ENCODE assay signal across 18 cellular contexts in the genomic region with DNA sequence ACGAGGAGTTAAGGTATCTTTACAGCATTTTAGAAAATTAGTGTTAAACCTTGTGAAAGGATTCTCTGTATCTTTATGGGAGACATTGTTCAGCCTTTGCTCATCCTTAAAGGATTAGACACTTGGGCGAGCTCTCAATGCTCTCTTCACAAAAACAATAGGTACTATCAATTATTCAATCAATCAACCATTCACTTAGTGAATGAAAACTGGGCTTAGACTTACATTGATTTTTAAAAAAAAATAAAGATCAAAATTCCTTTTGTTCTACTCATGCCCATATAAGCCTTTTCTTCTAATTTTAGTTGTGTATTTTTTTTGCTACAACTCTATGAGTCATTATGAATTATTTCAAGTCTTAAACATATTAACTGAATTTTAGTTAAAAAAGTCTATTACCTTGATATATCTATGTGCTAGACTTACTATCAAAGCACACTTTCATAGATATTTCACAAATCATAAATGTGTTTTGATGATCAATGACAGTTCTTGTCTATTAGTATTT.
DNase-seq lines count a peak whose midpoint lies in the region; ATAC-seq and TF ChIP-seq lines count a peak whose summit lies in the region.
"Had no signal": no experiment of that assay in that cellular context is flagged by ENCODE, and none has a peak within 500 bp of the region (broad histone marks: within the 10 kb centered on the region; RNA-seq: fewer than 3 reads in every experiment).

No MANE protein-coding gene starts in this region.

- H4K5ac ChIP-seq in IMR-90 (ENCODE audit: low read depth, low read length): no peak overlapping the region

- WGBS in IMR-90 (ENCODE audit: extremely low coverage in 2 of 2, insufficient read length in 1 of 2), 2 experiments: no CpG with 5 or more reads among the region's 2 CpGs

- 0 out of 4 replicates have a peak, but pooled peaks cover 0 to 3% of the 10 kb centered on the region in 2 experiments for H3K79me1 ChIP-seq in IMR-90 (ENCODE audit: low read depth in 1 of 2, low read length in 2 of 2)

- 0 out of 2 replicates have a peak overlapping the region, but pooled peaks have one; percentile 32 for H2BK20ac ChIP-seq in IMR-90 (ENCODE audit: low read depth, low read length)

- no peak overlapping the region for H4K91ac ChIP-seq in IMR-90 (ENCODE audit: insufficient read depth, low read depth, low read length)

- H3K9ac ChIP-seq in IMR-90 (ENCODE audit: low read depth, low read length): no peak overlapping the region

- no peak overlapping the region; the same call in 1 of the 2 replicates for H2AK5ac ChIP-seq in IMR-90 (ENCODE audit: low read depth, low read length)

- H3K27me3 ChIP-seq in IMR-90 (ENCODE audit: control insufficient read depth, insufficient read depth, low read length) (no peaks in the 10 kb centered on the region), osteoblast (ENCODE audit: insufficient read depth, low read length) (no peaks in the 10 kb centered on the region)
- H3K27me3 ChIP-seq: SJSA1 had no signal

- peak overlapping the region; percentile 33; the same call in 1 of the 2 replicates for H2BK120ac ChIP-seq in IMR-90 (ENCODE audit: low read depth, low read length)

- H3K79me2 ChIP-seq in osteoblast (ENCODE audit: insufficient read depth, low read length): no peaks in the 10 kb centered on the region

- ATAC-seq in IMR-90 (ENCODE audit: low read depth): peak; percentile 57
- no peak for ATAC-seq in GM21390 (IDR thresholded peaks at IDR 0.05; ENCODE audit: unreplicated experiment)
- ATAC-seq: GM12878, T-cell had no signal

- in situ Hi-C loops in IMR-90 (cut with MboI; ENCODE audit: low sequenced_read_pairs): no loop called here

- H3K23ac ChIP-seq in IMR-90 (ENCODE audit: low read depth, low read length): no peak overlapping the region

- peak overlapping the region; percentile 55; the same call in 1 of the 2 replicates for H3K4me2 ChIP-seq in IMR-90 (ENCODE audit: low read depth, low read length)
- H3K4me2 ChIP-seq in osteoblast (ENCODE audit: insufficient read depth, low read length): peak overlapping the region; percentile 9

- dilution Hi-C loops in IMR-90 (cut with HindIII; ENCODE audit: low sequenced_read_pairs, unreplicated experiment): no loop called here

- POLR2A ChIA-PET in IMR-90 (lab: Charles Lee; ENCODE audit: unreplicated experiment): no interaction called here

- H3K9me3 ChIP-seq in IMR-90 (ENCODE audit: control insufficient read depth, insufficient read depth, low read length): no peaks in the 10 kb centered on the region
- H3K9me3 ChIP-seq in osteoblast (ENCODE audit: low read depth, low read length): no peaks in the 10 kb centered on the region
- H3K9me3 ChIP-seq: SJSA1 had no signal

- H2BK15ac ChIP-seq in IMR-90 (ENCODE audit: low read depth, low read length): no peak overlapping the region

- H4K20me1 ChIP-seq in IMR-90 (ENCODE audit: insufficient read depth, low read length) (no peaks in the 10 kb centered on the region), osteoblast (ENCODE audit: insufficient read depth, low read length) (no peaks in the 10 kb centered on the region)

- CTCF ChIA-PET in IMR-90 (lab: Yijun Ruan, JAX): no interaction called here

- no peak overlapping the region for H3K27ac ChIP-seq in IMR-90 (ENCODE audit: insufficient read depth, low read length)
- H3K27ac ChIP-seq in osteoblast (ENCODE audit: low read depth, low read length): no peak overlapping the region
- H3K27ac ChIP-seq: SJSA1 had no signal

- H3K56ac ChIP-seq in IMR-90 (ENCODE audit: extremely low read depth, insufficient read depth, low read length): no peak overlapping the region

- no peak overlapping the region; the same call in 1 of the 2 replicates for H3K4ac ChIP-seq in IMR-90 (ENCODE audit: low read depth, low read length)

- no peak overlapping the region for H2AFZ ChIP-seq in IMR-90 (replicated peaks; ENCODE audit: low read length, poor library complexity)
- H2AFZ ChIP-seq in osteoblast (ENCODE audit: low read length): no peak overlapping the region

- no peak overlapping the region for H2AK9ac ChIP-seq in IMR-90 (replicated peaks; ENCODE audit: low read depth, low read length, poor library complexity)

- no peak overlapping the region for H3K14ac ChIP-seq in IMR-90 (replicated peaks; ENCODE audit: low read depth, low read length)

- no peak for TF ChIP-seq RAD21 in IMR-90 (IDR thresholded peaks at IDR 0.05; ENCODE audit: low read length)

- peak overlapping the region in 1 of 2 experiments; percentile 6; a peak in 1 of 4 replicates for H4K8ac ChIP-seq in IMR-90 (ENCODE audit: low read depth in 2 of 2, low read length in 2 of 2)

- no TSS peak for BruUV-seq in IMR-90 (replicated peaks; lab: Mats Ljungman, UMichigan)

- no peak for TF ChIP-seq POLR2A in IMR-90 (IDR thresholded peaks at IDR 0.05; ENCODE audit: low read depth, low read length)

- peak overlapping the region; percentile 28; the same call in 1 of the 2 replicates for H3K18ac ChIP-seq in IMR-90 (ENCODE audit: low read depth, low read length)

- H3K4me3 ChIP-seq in IMR-90 (ENCODE audit: insufficient read depth, low read depth, low read length) (no peak overlapping the region), epithelial cell of proximal tubule (ENCODE audit: low read depth, low read length) (no peak overlapping the region), osteoblast (ENCODE audit: insufficient read depth, low read length) (no peak overlapping the region)
- H3K4me3 ChIP-seq: GM12878, SJSA1 had no signal

- H3K36me3 ChIP-seq in IMR-90 (ENCODE audit: control insufficient read depth, insufficient read depth, low read length): no peaks in the 10 kb centered on the region
- no peaks in the 10 kb centered on the region for H3K36me3 ChIP-seq in osteoblast (ENCODE audit: insufficient read depth, low read length)
- H3K36me3 ChIP-seq: SJSA1 had no signal

- peak overlapping the region; percentile 71 for H2BK5ac ChIP-seq in IMR-90 (ENCODE audit: low read depth, low read length, poor library complexity, severe bottlenecking)

- H3K4me1 ChIP-seq in IMR-90 (ENCODE audit: control insufficient read depth, insufficient read depth, low read length) (no peaks in the 10 kb centered on the region; the same call in 1 of the 2 replicates), osteoblast (ENCODE audit: insufficient read depth, low read length) (peaks cover 10% of the 10 kb centered on the region)
- H3K4me1 ChIP-seq: SJSA1 had no signal

- intact Hi-C loops in IMR-90 (cut with micrococcal nuclease): no loop called here

- TF ChIP-seq CTCF in IMR-90 (conservative IDR thresholded peaks at IDR 0.05; ENCODE audit: low read depth, low read length) (no peak), epithelial cell of proximal tubule (conservative IDR thresholded peaks at IDR 0.05; ENCODE audit: low read depth, low read length) (no peak), osteoblast (IDR thresholded peaks at IDR 0.05; ENCODE audit: extremely low read depth, low read depth, low read length) (no peak)

- DNase-seq in EH (ENCODE audit: low read depth) (peak; percentile 40), IMR-90 (peak; percentile 54), epithelial cell of proximal tubule (ENCODE audit: low read depth) (peak; percentile 41), osteoblast (ENCODE audit: insufficient read length, low spot score, missing footprints) (no peak), DMS53 (lab: John Stamatoyannopoulos, UW) (no peak), SK-N-DZ (ENCODE audit: low spot score) (no peak)
- no peak for DNase-seq in activated CD8-positive, alpha-beta memory T cell treated with anti-CD3 and anti-CD28 coated beads, Interleukin-2, amount 50 U/mL, for 4 hours
- DNase-seq: CD4-positive, alpha-beta T cell; GOT3; Karpas-422; NCI-H1417; NCI-H1930; NCI-H510A; NCI-H774; T-cell had no signal

- no peaks in the 10 kb centered on the region for H3K9me1 ChIP-seq in IMR-90 (ENCODE audit: insufficient read depth, low read length)

TF ChIP-seq in IMR-90, 13 proteins besides CTCF, POLR2A, EP300 and RAD21:
- TF ChIP-seq BHLHE40 (IDR thresholded peaks at IDR 0.05; ENCODE audit: low read depth, low read length) (no peak), MXI1 (IDR thresholded peaks at IDR 0.05; ENCODE audit: borderline replicate concordance, low read depth, low read length) (no peak), RFX5 (IDR thresholded peaks at IDR 0.05; ENCODE audit: low read depth, low read length) (no peak), MAFK (IDR thresholded peaks at IDR 0.05; ENCODE audit: low read depth, low read length) (no peak), RCOR1 (IDR thresholded peaks at IDR 0.05; ENCODE audit: insufficient replicate concordance, low read length) (no peak), MAZ (IDR thresholded peaks at IDR 0.05; ENCODE audit: borderline replicate concordance, low read depth, low read length) (no peak), CEBPB (IDR thresholded peaks at IDR 0.05; ENCODE audit: low read depth, low read length) (no peak), FOS (IDR thresholded peaks at IDR 0.05; ENCODE audit: low read depth, low read length) (no peak), SMC3 (IDR thresholded peaks at IDR 0.05; ENCODE audit: low read depth, low read length) (no peak), NFE2L2 (IDR thresholded peaks at IDR 0.05; ENCODE audit: low read depth, low read length) (no peak), CHD1 (IDR thresholded peaks at IDR 0.05; ENCODE audit: low read depth, low read length) (no peak)
- TF ChIP-seq, protein P1, sequence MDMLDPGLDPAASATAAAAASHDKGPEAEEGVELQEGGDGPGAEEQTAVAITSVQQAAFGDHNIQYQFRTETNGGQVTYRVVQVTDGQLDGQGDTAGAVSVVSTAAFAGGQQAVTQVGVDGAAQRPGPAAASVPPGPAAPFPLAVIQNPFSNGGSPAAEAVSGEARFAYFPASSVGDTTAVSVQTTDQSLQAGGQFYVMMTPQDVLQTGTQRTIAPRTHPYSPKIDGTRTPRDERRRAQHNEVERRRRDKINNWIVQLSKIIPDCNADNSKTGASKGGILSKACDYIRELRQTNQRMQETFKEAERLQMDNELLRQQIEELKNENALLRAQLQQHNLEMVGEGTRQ (IDR thresholded peaks at IDR 0.05; ENCODE audit: low read depth, low read length): no peak
- TF ChIP-seq, protein P2, sequence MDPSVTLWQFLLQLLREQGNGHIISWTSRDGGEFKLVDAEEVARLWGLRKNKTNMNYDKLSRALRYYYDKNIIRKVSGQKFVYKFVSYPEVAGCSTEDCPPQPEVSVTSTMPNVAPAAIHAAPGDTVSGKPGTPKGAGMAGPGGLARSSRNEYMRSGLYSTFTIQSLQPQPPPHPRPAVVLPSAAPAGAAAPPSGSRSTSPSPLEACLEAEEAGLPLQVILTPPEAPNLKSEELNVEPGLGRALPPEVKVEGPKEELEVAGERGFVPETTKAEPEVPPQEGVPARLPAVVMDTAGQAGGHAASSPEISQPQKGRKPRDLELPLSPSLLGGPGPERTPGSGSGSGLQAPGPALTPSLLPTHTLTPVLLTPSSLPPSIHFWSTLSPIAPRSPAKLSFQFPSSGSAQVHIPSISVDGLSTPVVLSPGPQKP (IDR thresholded peaks at IDR 0.05; ENCODE audit: borderline replicate concordance, low read depth, low read length): no peak
TF ChIP-seq in IMR-90: peak in this region for 0.

Comparison
In these comparisons a context has a peak if more than half of its experiments do, and no peak if none do; other contexts are left out.
1. DNase-seq: peak in EH (single experiment), IMR-90 (single experiment) and epithelial cell of proximal tubule (single experiment); none in osteoblast (single experiment), activated CD8-positive, alpha-beta memory T cell treated with anti-CD3 and anti-CD28 coated beads, Interleukin-2, amount 50 U/mL, for 4 hours (single experiment), DMS53 (single experiment) and SK-N-DZ (single experiment).